Comparison of ENCODE assay signal across 1 cellular context in the genomic region with DNA sequence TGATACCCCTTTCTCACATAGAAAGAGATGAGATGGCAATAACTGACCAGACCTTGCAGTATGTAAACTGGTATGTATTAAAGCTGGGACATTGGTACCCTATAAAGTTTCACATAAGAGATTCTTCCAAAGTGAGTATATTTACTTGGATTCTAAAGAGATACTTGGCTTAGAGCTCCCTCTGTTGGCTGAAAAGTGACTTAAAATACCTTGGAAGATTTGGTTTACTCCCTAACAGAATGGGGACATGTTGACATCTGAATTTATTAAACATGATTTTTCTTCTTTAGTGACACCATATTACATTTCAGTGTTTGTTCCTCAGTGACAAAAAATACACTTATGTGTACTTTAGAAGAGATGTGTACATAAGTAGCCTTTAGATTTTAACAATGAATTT.
TF ChIP-seq lines count a peak whose summit lies in the region.

No MANE protein-coding gene starts in this region.

TF ChIP-seq in H1, 55 proteins besides CTCF, POLR2A, EP300 and RAD21:
- TF ChIP-seq TAF7 (optimal IDR thresholded peaks at IDR 0.05; ENCODE audit: borderline replicate concordance, low read depth, low read length) (no peak), SIRT6 (IDR thresholded peaks at IDR 0.05; ENCODE audit: low read length) (no peak)
